In genomic region chr19:47746129-47746528, GRCh38 we compare ENCODE assay signal across 7 cellular contexts. TPM values are rescaled to one million over a fixed set of nuclear protein-coding genes. Genes with fewer than 3 reads are reported as not detected.
DNase-seq lines count a peak whose midpoint lies in the region; ATAC-seq and TF ChIP-seq lines count a peak whose summit lies in the region.
"Not testable (repeated sequence)": the region's sequence is repeated elsewhere in the genome, so short reads cannot be mapped to it uniquely, and the experiment has no call there.
"Had no signal": no experiment of that assay in that cellular context is flagged by ENCODE, and none has a peak within 500 bp of the region (broad histone marks: within the 10 kb centered on the region; RNA-seq: fewer than 3 reads in every experiment).

No MANE protein-coding gene starts in this region.

- 0 out of 2 replicates have a peak overlapping the region, but pooled peaks have one; percentile 96 for H2AFZ ChIP-seq in DND-41 (ENCODE audit: low read depth, low read length)
- not testable (repeated sequence) for H2AFZ ChIP-seq in fibroblast of lung (ENCODE audit: low read length)

- H4K20me1 ChIP-seq in DND-41 (ENCODE audit: insufficient read depth, low read length): peaks cover 27% of the 10 kb centered on the region; the same call in 1 of the 2 replicates
- H4K20me1 ChIP-seq in fibroblast of lung (ENCODE audit: control insufficient read depth, extremely low read depth, insufficient read depth, low read length): not testable (repeated sequence)

- H3K4me1 ChIP-seq in DND-41 (ENCODE audit: insufficient read depth, low read length) (peaks cover 35% of the 10 kb centered on the region), fibroblast of lung (ENCODE audit: control insufficient read depth, extremely low read depth, insufficient read depth, low read length) (peaks cover 19% of the 10 kb centered on the region), mucosa of rectum (ENCODE audit: control insufficient read depth in 2 of 2, insufficient read depth in 2 of 2, low read length in 2 of 2) (peaks cover 19 to 20% of the 10 kb centered on the region in 2 donors)
- H3K4me1 ChIP-seq in Panc1 (ENCODE audit: control insufficient read depth, insufficient read depth, low read length): not testable (repeated sequence)

- not testable (repeated sequence) for H3K27me3 ChIP-seq in DND-41 (ENCODE audit: insufficient read depth, low read length, poor library complexity); Panc1 (ENCODE audit: control insufficient read depth, insufficient read depth, low read length); fibroblast of lung (ENCODE audit: control insufficient read depth, insufficient read depth, low read length); mucosa of rectum (ENCODE audit: control insufficient read depth in 2 of 2, insufficient read depth in 2 of 2, low read length in 2 of 2)

- peak overlapping the region; percentile 99 for H3K4me3 Mint-ChIP-seq in activated naive CD8-positive, alpha-beta T cell treated with anti-CD3 and anti-CD28 coated beads, Interleukin-2, amount 50 U/mL, for 24 hours
- peak overlapping the region; percentile 98 for H3K4me3 Mint-ChIP-seq in stimulated activated naive CD8-positive, alpha-beta T cell treated with anti-CD3 and anti-CD28 coated beads, Interleukin-15, Interleukin-2, amounts not matched to agents 100 ng/mL and 50 ng/mL, for 24 hours

- H3K4me2 ChIP-seq in DND-41 (ENCODE audit: insufficient read depth, low read length): peak overlapping the region; percentile 79
- H3K4me2 ChIP-seq in fibroblast of lung (ENCODE audit: extremely low read depth, insufficient read depth, low read length): peak overlapping the region; percentile 49

- not testable (repeated sequence) for TF ChIP-seq CTCF in DND-41 (IDR thresholded peaks at IDR 0.05; ENCODE audit: borderline replicate concordance, extremely low read depth, low read length, poor library complexity, severe bottlenecking); Panc1 (IDR thresholded peaks at IDR 0.05); fibroblast of lung (conservative IDR thresholded peaks at IDR 0.05 in 1 of 2, IDR thresholded peaks at IDR 0.05 in 1 of 2; ENCODE audit: low read depth in 1 of 2, low read length in 2 of 2)

- not testable (repeated sequence) for ATAC-seq in DND-41 (ENCODE audit: insufficient read depth, low read depth); Panc1; activated naive CD8-positive, alpha-beta T cell treated with anti-CD3 and anti-CD28 coated beads, Interleukin-2, amount 50 U/mL, for 24 hours

- CTCF ChIA-PET in Panc1 (lab: Charles Lee): not testable (repeated sequence)

- intact Hi-C loops in Panc1 (cut with micrococcal nuclease; ENCODE audit: unreplicated experiment): not testable (repeated sequence)

- H3K79me2 ChIP-seq in DND-41 (ENCODE audit: insufficient read depth, low read length): peaks cover 41% of the 10 kb centered on the region
- H3K79me2 ChIP-seq in fibroblast of lung (ENCODE audit: control insufficient read depth, insufficient read depth, low read length): peaks cover 24% of the 10 kb centered on the region

- POLR2A ChIA-PET in Panc1 (lab: Charles Lee): not testable (repeated sequence)

- H3K9ac ChIP-seq in DND-41 (ENCODE audit: low read depth, low read length) (peak overlapping the region; percentile 93), mucosa of rectum (ENCODE audit: low read depth in 1 of 2, low read length in 2 of 2) (peak overlapping the region in 1 of 2 donors; percentile 24)
- not testable (repeated sequence) for H3K9ac ChIP-seq in fibroblast of lung (ENCODE audit: insufficient read depth, low read length)

- H3K27me3 Mint-ChIP-seq in activated naive CD8-positive, alpha-beta T cell treated with anti-CD3 and anti-CD28 coated beads, Interleukin-2, amount 50 U/mL, for 24 hours; stimulated activated naive CD8-positive, alpha-beta T cell treated with anti-CD3 and anti-CD28 coated beads, Interleukin-15, Interleukin-2, amounts not matched to agents 100 ng/mL and 50 ng/mL, for 24 hours: not testable (repeated sequence)

- in situ Hi-C loops in Panc1 (cut with HindIII; ENCODE audit: low pct_unique_long_range_greater_than_20kb, low sequenced_read_pairs): not testable (repeated sequence)

- H3K27ac Mint-ChIP-seq in activated naive CD8-positive, alpha-beta T cell treated with anti-CD3 and anti-CD28 coated beads, Interleukin-2, amount 50 U/mL, for 24 hours: peak overlapping the region; percentile 99
- H3K27ac Mint-ChIP-seq in stimulated activated naive CD8-positive, alpha-beta T cell treated with anti-CD3 and anti-CD28 coated beads, Interleukin-15, Interleukin-2, amounts not matched to agents 100 ng/mL and 50 ng/mL, for 24 hours: not testable (repeated sequence)

- H3K4me1 Mint-ChIP-seq in activated naive CD8-positive, alpha-beta T cell treated with anti-CD3 and anti-CD28 coated beads, Interleukin-2, amount 50 U/mL, for 24 hours: peaks cover 66% of the 10 kb centered on the region
- H3K4me1 Mint-ChIP-seq in stimulated activated naive CD8-positive, alpha-beta T cell treated with anti-CD3 and anti-CD28 coated beads, Interleukin-15, Interleukin-2, amounts not matched to agents 100 ng/mL and 50 ng/mL, for 24 hours (ENCODE audit: low read depth): peaks cover 63% of the 10 kb centered on the region

- not testable (repeated sequence) for H3K9me3 ChIP-seq in DND-41 (ENCODE audit: insufficient read depth, low read length, severe bottlenecking); Panc1 (ENCODE audit: control insufficient read depth, insufficient read depth, low read depth, low read length); fibroblast of lung (ENCODE audit: control insufficient read depth, insufficient read depth, low read depth, low read length); mucosa of rectum (ENCODE audit: control insufficient read depth in 2 of 2, low read length in 2 of 2)

- not testable (repeated sequence) for DNase-seq in DND-41; Panc1 (ENCODE audit: low read depth, low spot score); activated naive CD8-positive, alpha-beta T cell treated with anti-CD3 and anti-CD28 coated beads, Interleukin-2, amount 50 U/mL, for 24 hours; fibroblast of lung (ENCODE audit: low read depth in 2 of 2)

- BruUV-seq in Panc1 (replicated peaks; lab: Mats Ljungman, UMichigan): TSS peak; percentile 79

- peak overlapping the region; percentile 90 to 91; a peak in 3 of 4 replicates for H3K4me3 ChIP-seq in DND-41 (ENCODE audit: low read depth in 1 of 2, low read length in 2 of 2)
- peak overlapping the region; percentile 64 for H3K4me3 ChIP-seq in Panc1 (ENCODE audit: low read depth in 2 of 2, low read length in 2 of 2)
- H3K4me3 ChIP-seq in fibroblast of lung (replicated peaks in 1 of 4; ENCODE audit: control extremely low read depth in 1 of 4, insufficient read depth in 1 of 4, low read depth in 3 of 4, low read length in 4 of 4): peak overlapping the region; percentile 75 to 90 (median 80)
- H3K4me3 ChIP-seq in mucosa of rectum (ENCODE audit: low read length in 2 of 2): peak overlapping the region; percentile 75 to 85

- H3K36me3 Mint-ChIP-seq in activated naive CD8-positive, alpha-beta T cell treated with anti-CD3 and anti-CD28 coated beads, Interleukin-2, amount 50 U/mL, for 24 hours (ENCODE audit: low read depth): peaks cover 28% of the 10 kb centered on the region
- peaks cover 31% of the 10 kb centered on the region for H3K36me3 Mint-ChIP-seq in stimulated activated naive CD8-positive, alpha-beta T cell treated with anti-CD3 and anti-CD28 coated beads, Interleukin-15, Interleukin-2, amounts not matched to agents 100 ng/mL and 50 ng/mL, for 24 hours (ENCODE audit: low read depth)

- H3K36me3 ChIP-seq in DND-41 (ENCODE audit: insufficient read depth, low read length): peaks cover 45% of the 10 kb centered on the region
- H3K36me3 ChIP-seq in Panc1 (ENCODE audit: control insufficient read depth, insufficient read depth, low read length): not testable (repeated sequence)
- H3K36me3 ChIP-seq in fibroblast of lung (ENCODE audit: control insufficient read depth, insufficient read depth, low read length): peaks cover 20% of the 10 kb centered on the region
- peaks cover 24 to 35% of the 10 kb centered on the region in 2 donors for H3K36me3 ChIP-seq in mucosa of rectum (ENCODE audit: control insufficient read depth in 2 of 2, insufficient read depth in 2 of 2, low read length in 2 of 2)

- H3K9me3 Mint-ChIP-seq in activated naive CD8-positive, alpha-beta T cell treated with anti-CD3 and anti-CD28 coated beads, Interleukin-2, amount 50 U/mL, for 24 hours; stimulated activated naive CD8-positive, alpha-beta T cell treated with anti-CD3 and anti-CD28 coated beads, Interleukin-15, Interleukin-2, amounts not matched to agents 100 ng/mL and 50 ng/mL, for 24 hours: not testable (repeated sequence)

- H3K27ac ChIP-seq in DND-41 (ENCODE audit: low read length) (peak overlapping the region; percentile 99), Panc1 (ENCODE audit: low read length) (peak overlapping the region; percentile 56), fibroblast of lung (ENCODE audit: insufficient read depth, low read length) (peak overlapping the region; percentile 19)
- H3K27ac ChIP-seq in mucosa of rectum (ENCODE audit: low read depth in 2 of 2, low read length in 2 of 2): not testable (repeated sequence)

RNA-seq across cellular contexts. Expression of gene NOP53, which starts 0.8 kb away (rescaled TPM):
- 64.3 TPM for total RNA-seq in Panc1 (2021; ENCODE audit: unreplicated experiment)
- 147 TPM for polyA plus RNA-seq in Panc1 (2012; ENCODE audit: insufficient read length)
- 59.6 and 110 TPM in 2 replicates for total RNA-seq in fibroblast of lung
- 47.2 and 60.8 TPM in 2 replicates for polyA plus RNA-seq in fibroblast of lung
- polyA plus RNA-seq in fibroblast of lung (2012): 151 and 182 TPM in 2 replicates
- 18.5 and 20.5 TPM in 2 replicates for polyA minus RNA-seq in fibroblast of lung (ENCODE audit: low replicate concordance)

RNA-seq across cellular contexts. Expression of gene SELENOW, which starts 32.4 kb away (rescaled TPM):
- 62.0 TPM for total RNA-seq in Panc1 (2021; ENCODE audit: unreplicated experiment)
- polyA plus RNA-seq in Panc1 (2012; ENCODE audit: insufficient read length): 68.7 TPM
- total RNA-seq in fibroblast of lung: 142 and 155 TPM in 2 replicates
- polyA plus RNA-seq in fibroblast of lung: 187 and 250 TPM in 2 replicates
- polyA plus RNA-seq in fibroblast of lung (2012): 220 and 279 TPM in 2 replicates
- 261 and 313 TPM in 2 replicates for polyA minus RNA-seq in fibroblast of lung (ENCODE audit: low replicate concordance)

RNA-seq across cellular contexts. Expression of gene EHD2, which starts 32.9 kb away (rescaled TPM):
- total RNA-seq in Panc1 (2021; ENCODE audit: unreplicated experiment) (41.8 TPM), fibroblast of lung (106 and 192 TPM in 2 replicates)
- polyA plus RNA-seq in Panc1 (2012; ENCODE audit: insufficient read length): 91.0 TPM
- polyA plus RNA-seq in fibroblast of lung: 96.5 and 97.0 TPM in 2 replicates
- 422 and 520 TPM in 2 replicates for polyA plus RNA-seq in fibroblast of lung (2012)
- polyA minus RNA-seq in fibroblast of lung (ENCODE audit: low replicate concordance): 423 and 614 TPM in 2 replicates

RNA-seq across cellular contexts. Expression of gene TPRX1, which starts 58.2 kb away (rescaled TPM):
- total RNA-seq in Panc1 (2021; ENCODE audit: unreplicated experiment) (not detected), fibroblast of lung (not detected in 2 replicates)
- polyA plus RNA-seq in Panc1 (2012; ENCODE audit: insufficient read length): not detected
- polyA plus RNA-seq in fibroblast of lung: not detected in 2 replicates
- polyA plus RNA-seq in fibroblast of lung (2012): not detected in 2 replicates
- not detected in 2 replicates for polyA minus RNA-seq in fibroblast of lung (ENCODE audit: low replicate concordance)
- total RNA-seq: adrenal gland had no signal
- polyA plus RNA-seq: adrenal gland had no signal
